ENCODE assay signal across 13 cellular contexts in genomic region chrX:97234471-97235097, GRCh38.
DNase-seq lines count a peak whose midpoint lies in the region; ATAC-seq and TF ChIP-seq lines count a peak whose summit lies in the region.
"Had no signal": no experiment of that assay in that cellular context is flagged by ENCODE, and none has a peak within 500 bp of the region (broad histone marks: within the 10 kb centered on the region; RNA-seq: fewer than 3 reads in every experiment).

No MANE protein-coding gene starts in this region.

- H3K9ac ChIP-seq in Karpas-422 (ENCODE audit: low read length) = no peak overlapping the region
- H3K9ac ChIP-seq: BLaER1 treated with 17β-estradiol and CSF1 and Interleukin-3, amounts not matched to agents 10 nM and 100 nM; neural progenitor cell had no signal

- no peak overlapping the region for H3K4me3 ChIP-seq in Karpas-422 (ENCODE audit: low read length)
- H3K4me3 ChIP-seq: BLaER1 treated with 17β-estradiol and CSF1 and Interleukin-3, amounts not matched to agents 10 nM and 100 nM; neural progenitor cell had no signal

- H3K27ac Mint-ChIP-seq in natural killer cell = no peak overlapping the region
- H3K27ac Mint-ChIP-seq: neural progenitor cell had no signal

- no peaks in the 10 kb centered on the region for H3K79me2 ChIP-seq in Karpas-422 (ENCODE audit: low read length)

- peaks cover 4 to 8% of the 10 kb centered on the region in 2 donors for H3K4me1 Mint-ChIP-seq in natural killer cell

- H2AFZ ChIP-seq in Karpas-422 (ENCODE audit: low read length) = no peak overlapping the region
- H2AFZ ChIP-seq: neural progenitor cell had no signal

- H3K27me3 ChIP-seq in Karpas-422 (ENCODE audit: low read length) = no peaks in the 10 kb centered on the region
- H3K27me3 ChIP-seq: neural progenitor cell had no signal

- no peak overlapping the region for H3K4me2 ChIP-seq in Karpas-422 (ENCODE audit: low read depth, low read length, poor library complexity, severe bottlenecking)
- H3K4me2 ChIP-seq: BLaER1 treated with 17β-estradiol and CSF1 and Interleukin-3, amounts not matched to agents 10 nM and 100 nM; neural progenitor cell had no signal

- no peak overlapping the region for H3K4me3 Mint-ChIP-seq in natural killer cell
- H3K4me3 Mint-ChIP-seq: neural progenitor cell had no signal

- no peaks in the 10 kb centered on the region for H3K9me2 ChIP-seq in Karpas-422 (replicated peaks; ENCODE audit: insufficient read depth, low read length)

- DNase-seq in Karpas-422 (peak; percentile 46), natural killer cell (no peak), superior temporal gyrus (ENCODE audit: extremely low spot score) (no peak), NCI-H1417 treated with DMSO at 0.1 percent for 48 hours (lab: John Stamatoyannopoulos, UW) (no peak)
- DNase-seq in stimulated activated CD4-positive, alpha-beta T cell treated with anti-CD3 and anti-CD28 coated beads, Interleukin-4, amount 100 ng/mL, for 1 hour = no peak
- DNase-seq: caudate nucleus, kidney glomerular epithelial cell, NCI-H2081 treated with DMSO at 0.1 percent for 48 hours had no signal

- H4K20me1 ChIP-seq in Karpas-422 (ENCODE audit: insufficient read depth, low read depth, low read length) = no peaks in the 10 kb centered on the region

- H3K27me3 Mint-ChIP-seq in natural killer cell (ENCODE audit: low read depth in 2 of 2) = no peaks in the 10 kb centered on the region

- no peaks in the 10 kb centered on the region for H3K9me3 Mint-ChIP-seq in natural killer cell

- ATAC-seq in GM18511 (IDR thresholded peaks at IDR 0.05; ENCODE audit: unreplicated experiment) = peak; percentile 100
- ATAC-seq in GM21360 (IDR thresholded peaks at IDR 0.05; ENCODE audit: unreplicated experiment) = peak; percentile 100
- ATAC-seq in HG02973 (IDR thresholded peaks at IDR 0.05; ENCODE audit: unreplicated experiment) = peak; percentile 100
- no peak for ATAC-seq in natural killer cell

- intact Hi-C loops in natural killer cell (cut with micrococcal nuclease) = no loop called here

- no peak for TF ChIP-seq CTCF in natural killer cell (IDR thresholded peaks at IDR 0.05)

- no peaks in the 10 kb centered on the region for H3K9me3 ChIP-seq in Karpas-422 (ENCODE audit: low read length)
- H3K9me3 ChIP-seq: BLaER1 treated with 17β-estradiol and CSF1 and Interleukin-3, amounts not matched to agents 10 nM and 100 nM had no signal

- H3K4me1 ChIP-seq in Karpas-422 (ENCODE audit: low read length) = peaks cover 8% of the 10 kb centered on the region; the same call in 1 of the 2 replicates
- H3K4me1 ChIP-seq: BLaER1 treated with 17β-estradiol and CSF1 and Interleukin-3, amounts not matched to agents 10 nM and 100 nM; neural progenitor cell had no signal

- H3K36me3 Mint-ChIP-seq in natural killer cell = no peaks in the 10 kb centered on the region
- H3K36me3 Mint-ChIP-seq: neural progenitor cell had no signal

- H3K36me3 ChIP-seq in Karpas-422 (ENCODE audit: insufficient read depth, low read length) = no peaks in the 10 kb centered on the region
- H3K36me3 ChIP-seq: BLaER1 treated with 17β-estradiol and CSF1 and Interleukin-3, amounts not matched to agents 10 nM and 100 nM; neural progenitor cell had no signal

- no peak overlapping the region for H3K27ac ChIP-seq in Karpas-422 (ENCODE audit: low read length)
- H3K27ac ChIP-seq: BLaER1 treated with 17β-estradiol and CSF1 and Interleukin-3, amounts not matched to agents 10 nM and 100 nM; neural progenitor cell had no signal

Comparison
In these comparisons a context has a peak if more than half of its experiments do, and no peak if none do; other contexts are left out.
1. ATAC-seq: peak in GM18511 (single experiment), GM21360 (single experiment) and HG02973 (single experiment); none in natural killer cell (0 of 3).